Comparison of ENCODE assay signal across 21 cellular contexts in the genomic region with DNA sequence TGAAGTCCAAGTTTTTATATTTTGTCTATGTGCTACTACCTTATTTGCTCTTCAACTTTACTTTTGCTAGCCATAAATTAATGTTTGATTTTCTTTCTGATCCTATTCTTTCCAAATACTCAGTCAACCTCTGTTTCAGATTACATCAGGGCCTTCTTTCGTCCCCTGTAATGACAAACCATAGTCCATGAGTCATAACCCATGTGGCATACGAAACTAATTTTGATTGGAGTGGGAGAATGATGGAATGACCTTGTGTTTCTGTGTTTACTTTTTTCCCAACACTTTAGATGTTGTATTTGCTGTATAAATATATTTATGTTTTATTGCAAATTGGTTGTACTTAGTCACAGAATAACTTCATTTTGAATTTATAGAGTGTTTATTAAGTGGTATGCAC.
DNase-seq lines count a peak whose midpoint lies in the region; ATAC-seq, FAIRE-seq and TF ChIP-seq lines count a peak whose summit lies in the region.
"Had no signal": no experiment of that assay in that cellular context is flagged by ENCODE, and none has a peak within 500 bp of the region (broad histone marks: within the 10 kb centered on the region; RNA-seq: fewer than 3 reads in every experiment).

No MANE protein-coding gene starts in this region.

- FAIRE-seq in HepG2 (lab: Jason Lieb, UNC), result no peak
- FAIRE-seq: GM12892, GM19239 had no signal

- no peaks in the 10 kb centered on the region for H3K79me2 ChIP-seq in HepG2 (ENCODE audit: insufficient read depth, low read length)

- TF ChIP-seq EP300 in HepG2 (IDR thresholded peaks at IDR 0.05; ENCODE audit: low read depth in 2 of 2, low read length in 2 of 2) (no peak), HepG2 (CRISPR knock-in tag; IDR thresholded peaks at IDR 0.05; ENCODE audit: borderline replicate concordance) (no peak)

- no peak for TF ChIP-seq CTCF in HepG2 (CRISPR knock-in tag; IDR thresholded peaks at IDR 0.05)
- no peak for TF ChIP-seq CTCF in right lobe of liver (IDR thresholded peaks at IDR 0.05)

- no TSS peak for BruUV-seq in HepG2 (replicated peaks; lab: Mats Ljungman, UMichigan)

- CTCF ChIA-PET in HepG2 (lab: Yijun Ruan, JAX; ENCODE audit: low intra/inter-chr PET ratio, low total read pairs), result no interaction called here
- CTCF ChIA-PET in activated CD8-positive, alpha-beta T cell treated with anti-CD3 and anti-CD28 coated beads, Interleukin-2, amount 10 ng/mL, durations not matched to agents 7 days and 5 days (lab: Charles Lee), result no interaction called here

- H3K9me3 ChIP-seq in HepG2 (ENCODE audit: low read length) (no peaks in the 10 kb centered on the region), right lobe of liver (no peaks in the 10 kb centered on the region)

- TF ChIP-seq POLR2A in HepG2 (IDR thresholded peaks at IDR 0.05; ENCODE audit: insufficient read depth in 1 of 2, low read depth in 2 of 2, low read length in 2 of 2), result no peak
- no peak for TF ChIP-seq POLR2A in right lobe of liver (IDR thresholded peaks at IDR 0.05)

- H3K4me2 ChIP-seq in HepG2 (ENCODE audit: low read depth, low read length), result no peak overlapping the region
- H3K4me2 ChIP-seq: BLaER1 had no signal

- no peaks in the 10 kb centered on the region for H3K36me3 ChIP-seq in HepG2 (replicated peaks in 1 of 2; ENCODE audit: control insufficient read depth in 1 of 2, insufficient read depth in 2 of 2, low read length in 2 of 2)
- H3K36me3 ChIP-seq in right lobe of liver, result no peaks in the 10 kb centered on the region
- H3K36me3 ChIP-seq: BLaER1 had no signal

- peaks cover 0 to 5% of the 10 kb centered on the region in 2 donors for H3K4me1 Mint-ChIP-seq in stimulated activated naive B cell treated with anti-CD40 and anti-IgM and Interleukin-4, amounts not matched to agents 10 μg/mL and 1 μg/mL and 100 μg/mL, for 72 hours
- no peaks in the 10 kb centered on the region for H3K4me1 Mint-ChIP-seq in activated CD8-positive, alpha-beta T cell treated with anti-CD3 and anti-CD28 coated beads, Interleukin-2, amount 10 ng/mL, durations not matched to agents 7 days and 5 days (ENCODE audit: low read depth)
- H3K4me1 Mint-ChIP-seq: CD4-positive, CD25-positive, alpha-beta regulatory T cell; H9; IgD-negative memory B cell had no signal

- no peak overlapping the region for H3K4me3 ChIP-seq in HepG2 (replicated peaks in 1 of 3; ENCODE audit: insufficient read depth in 1 of 3, low read depth in 2 of 3, low read length in 3 of 3)
- no peak overlapping the region for H3K4me3 ChIP-seq in right lobe of liver
- H3K4me3 ChIP-seq: BLaER1, GM23248 had no signal

- ATAC-seq in HepG2, result no peak
- ATAC-seq in right lobe of liver, result no peak
- no peak for ATAC-seq in stimulated activated naive B cell treated with anti-CD40 and anti-IgM and Interleukin-4, amounts not matched to agents 10 μg/mL and 1 μg/mL and 100 μg/mL, for 72 hours (replicated peaks)
- ATAC-seq in GM19397 (IDR thresholded peaks at IDR 0.05; ENCODE audit: unreplicated experiment), result no peak
- ATAC-seq in activated CD8-positive, alpha-beta T cell treated with anti-CD3 and anti-CD28 coated beads, Interleukin-2, amount 10 ng/mL, durations not matched to agents 7 days and 5 days, result no peak
- no peak for ATAC-seq in GM18873 (IDR thresholded peaks at IDR 0.05; ENCODE audit: low FRiP score, unreplicated experiment)

- H3K36me3 Mint-ChIP-seq in stimulated activated naive B cell treated with anti-CD40 and anti-IgM and Interleukin-4, amounts not matched to agents 10 μg/mL and 1 μg/mL and 100 μg/mL, for 72 hours, result no peaks in the 10 kb centered on the region
- no peaks in the 10 kb centered on the region for H3K36me3 Mint-ChIP-seq in activated CD8-positive, alpha-beta T cell treated with anti-CD3 and anti-CD28 coated beads, Interleukin-2, amount 10 ng/mL, durations not matched to agents 7 days and 5 days (ENCODE audit: low read depth)
- H3K36me3 Mint-ChIP-seq: CD4-positive, CD25-positive, alpha-beta regulatory T cell; IgD-negative memory B cell had no signal

- WGBS in HepG2 (ENCODE audit: low lambda C conversion rate), result 1% methylated on average over 2 of the region's 2 CpGs
- WGBS in right lobe of liver (ENCODE audit: insufficient coverage, low coverage, low lambda C conversion rate, missing lambda C conversion rate), result 39% methylated on average over 2 of the region's 2 CpGs

- no peak overlapping the region for H3K9ac ChIP-seq in HepG2 (ENCODE audit: insufficient read depth, low read depth, low read length)
- H3K9ac ChIP-seq: BLaER1, GM23248 had no signal

- H3K9me3 Mint-ChIP-seq in stimulated activated naive B cell treated with anti-CD40 and anti-IgM and Interleukin-4, amounts not matched to agents 10 μg/mL and 1 μg/mL and 100 μg/mL, for 72 hours, result peaks cover 3 to 6% of the 10 kb centered on the region in 2 donors
- H3K9me3 Mint-ChIP-seq in activated CD8-positive, alpha-beta T cell treated with anti-CD3 and anti-CD28 coated beads, Interleukin-2, amount 10 ng/mL, durations not matched to agents 7 days and 5 days (ENCODE audit: insufficient read depth), result no peaks in the 10 kb centered on the region
- H3K9me3 Mint-ChIP-seq: H9 had no signal

- POLR2A ChIA-PET in HepG2 (lab: Yijun Ruan, JAX), result no interaction called here
- POLR2A ChIA-PET in activated CD8-positive, alpha-beta T cell treated with anti-CD3 and anti-CD28 coated beads, Interleukin-2, amount 10 ng/mL, durations not matched to agents 7 days and 5 days (lab: Charles Lee), result no interaction called here

- no peaks in the 10 kb centered on the region for H3K27me3 Mint-ChIP-seq in stimulated activated naive B cell treated with anti-CD40 and anti-IgM and Interleukin-4, amounts not matched to agents 10 μg/mL and 1 μg/mL and 100 μg/mL, for 72 hours
- no peaks in the 10 kb centered on the region for H3K27me3 Mint-ChIP-seq in activated CD8-positive, alpha-beta T cell treated with anti-CD3 and anti-CD28 coated beads, Interleukin-2, amount 10 ng/mL, durations not matched to agents 7 days and 5 days (ENCODE audit: low read depth)
- H3K27me3 Mint-ChIP-seq: CD4-positive, CD25-positive, alpha-beta regulatory T cell had no signal

- H3K27ac Mint-ChIP-seq in stimulated activated naive B cell treated with anti-CD40 and anti-IgM and Interleukin-4, amounts not matched to agents 10 μg/mL and 1 μg/mL and 100 μg/mL, for 72 hours, result peak overlapping the region; percentile 11
- no peak overlapping the region for H3K27ac Mint-ChIP-seq in activated CD8-positive, alpha-beta T cell treated with anti-CD3 and anti-CD28 coated beads, Interleukin-2, amount 10 ng/mL, durations not matched to agents 7 days and 5 days
- H3K27ac Mint-ChIP-seq: CD4-positive, CD25-positive, alpha-beta regulatory T cell; H9; IgD-negative memory B cell had no signal

- H3K4me1 ChIP-seq in HepG2 (ENCODE audit: insufficient read depth, low read length) (no peaks in the 10 kb centered on the region), right lobe of liver (no peaks in the 10 kb centered on the region)

- DNase-seq in HepG2 (ENCODE audit: low spot score) (no peak), right lobe of liver (no peak), H4 (ENCODE audit: low spot score) (peak; percentile 67), amniotic epithelial cell (ENCODE audit: low read depth) (peak; percentile 6)
- DNase-seq in stimulated activated naive B cell treated with anti-CD40 and anti-IgM and Interleukin-4, amounts not matched to agents 10 μg/mL and 1 μg/mL and 100 μg/mL, for 72 hours, result no peak
- DNase-seq in activated CD8-positive, alpha-beta T cell treated with anti-CD3 and anti-CD28 coated beads, Interleukin-2, amount 10 ng/mL, durations not matched to agents 7 days and 5 days, result no peak
- DNase-seq: AML-193; Calu3; CD4-positive, CD25-positive, alpha-beta regulatory T cell; DMS 273 treated with DMSO at 0.1 percent for 48 hours; DMS79 treated with DMSO at 0.1 percent for 48 hours; GDM1; GM23248; H9; KG1 had no signal

- H2AFZ ChIP-seq in HepG2 (ENCODE audit: low read length), result no peak overlapping the region
- H2AFZ ChIP-seq: GM23248 had no signal

- no peaks in the 10 kb centered on the region for H3K27me3 ChIP-seq in HepG2 (ENCODE audit: control insufficient read depth in 1 of 2, insufficient read depth in 2 of 2, low read length in 2 of 2)
- no peaks in the 10 kb centered on the region for H3K27me3 ChIP-seq in right lobe of liver
- H3K27me3 ChIP-seq: BLaER1 had no signal

- H3K27ac ChIP-seq in HepG2 (ENCODE audit: extremely low read length, insufficient read depth, low read length) (no peak overlapping the region), right lobe of liver (no peak overlapping the region)
- H3K27ac ChIP-seq: BLaER1, GM23248 had no signal

- no peaks in the 10 kb centered on the region for H4K20me1 ChIP-seq in HepG2 (ENCODE audit: insufficient read depth, low read length)
- H4K20me1 ChIP-seq: BLaER1 had no signal

- in situ Hi-C loops in HepG2 (cut with HindIII; ENCODE audit: extremely low pct_ligation_motif_present, low pct_unique_long_range_greater_than_20kb), result no loop called here

- no peak overlapping the region for H3K4me3 Mint-ChIP-seq in stimulated activated naive B cell treated with anti-CD40 and anti-IgM and Interleukin-4, amounts not matched to agents 10 μg/mL and 1 μg/mL and 100 μg/mL, for 72 hours
- no peak overlapping the region for H3K4me3 Mint-ChIP-seq in activated CD8-positive, alpha-beta T cell treated with anti-CD3 and anti-CD28 coated beads, Interleukin-2, amount 10 ng/mL, durations not matched to agents 7 days and 5 days
- H3K4me3 Mint-ChIP-seq: CD4-positive, CD25-positive, alpha-beta regulatory T cell; H9; IgD-negative memory B cell had no signal

- intact Hi-C loops in HepG2 (cut with micrococcal nuclease; ENCODE audit: unreplicated experiment) (no loop called here), right lobe of liver (cut with DNase I) (no loop called here)

- TF ChIP-seq RAD21 in HepG2 (CRISPR knock-in tag; IDR thresholded peaks at IDR 0.05), result no peak

TF ChIP-seq in HepG2, 621 proteins besides CTCF, POLR2A, EP300 and RAD21:
- TF ChIP-seq CREB1 (IDR thresholded peaks at IDR 0.05) (0 out of 2 replicates have a peak, but pooled peaks have one; percentile 17), CREB1 (CRISPR knock-in tag; IDR thresholded peaks at IDR 0.05) (no peak), KDM1A (CRISPR knock-in tag; IDR thresholded peaks at IDR 0.05) (no peak)

Comparison
In these comparisons a context has a peak if more than half of its experiments do, and no peak if none do; other contexts are left out.
1. DNase-seq: peak in H4 (single experiment) and amniotic epithelial cell (single experiment); none in HepG2 (single experiment), right lobe of liver (0 of 3), stimulated activated naive B cell treated with anti-CD40 and anti-IgM and Interleukin-4, amounts not matched to agents 10 μg/mL and 1 μg/mL and 100 μg/mL, for 72 hours (single experiment) and activated CD8-positive, alpha-beta T cell treated with anti-CD3 and anti-CD28 coated beads, Interleukin-2, amount 10 ng/mL, durations not matched to agents 7 days and 5 days (single experiment).